11 cellular contexts compared by ENCODE assay signal in the genomic region with DNA sequence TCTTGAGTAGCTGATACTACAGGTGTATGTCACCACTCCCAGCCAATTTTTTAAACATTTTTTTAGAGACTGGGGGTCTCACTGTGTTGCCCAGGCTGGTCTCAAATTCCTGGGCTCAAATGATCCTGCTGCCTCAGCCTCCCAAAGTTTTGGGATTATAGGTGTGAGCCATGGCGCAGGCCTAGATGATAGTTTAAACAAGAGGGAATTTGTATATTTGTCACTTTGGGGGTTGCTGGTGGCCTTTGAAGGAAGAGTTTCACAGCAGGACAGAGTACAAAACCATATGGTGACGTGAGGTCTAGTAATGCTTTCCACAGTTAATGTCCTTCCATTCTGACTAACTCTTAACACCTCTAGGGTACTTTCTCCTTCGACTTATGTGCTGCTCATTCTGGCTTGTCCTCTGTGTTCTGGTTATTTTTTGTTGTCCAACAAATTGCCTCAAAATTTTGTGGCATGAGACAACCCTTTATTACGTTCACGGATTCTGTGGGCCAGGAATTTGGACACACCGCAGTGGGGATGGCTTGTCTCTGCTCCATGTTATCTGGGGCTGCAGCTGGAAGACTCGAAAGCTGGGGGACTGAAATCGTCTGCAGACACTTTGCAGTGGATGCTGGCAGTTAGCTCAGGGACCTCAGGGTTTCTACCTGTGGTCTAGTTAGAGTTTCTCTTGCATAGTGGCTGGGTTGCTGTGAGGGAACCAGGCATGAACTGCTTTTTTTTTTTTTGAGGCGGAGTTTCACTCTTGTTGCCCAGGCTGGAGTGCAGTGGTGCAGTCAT. TPM values are rescaled to one million over a fixed set of nuclear protein-coding genes. Genes with fewer than 3 reads are reported as not detected.
A peak's percentile ranks its signal among the peaks of the same experiment; 100 is the strongest.
DNase-seq lines count a peak whose midpoint lies in the region; ATAC-seq and TF ChIP-seq lines count a peak whose summit lies in the region.
"Had no signal": no experiment of that assay in that cellular context is flagged by ENCODE, and none has a peak within 500 bp of the region (broad histone marks: within the 10 kb centered on the region; RNA-seq: fewer than 3 reads in every experiment).

No MANE protein-coding gene starts in this region.

- peak; percentile 63 for DNase-seq in GM10266 (ENCODE audit: extremely low spot score)
- DNase-seq in activated T-helper 2 cell treated with anti-CD3 and anti-CD28 coated beads, Interferon-gamma antibody, Interleukin-2, Interleukin-4, amounts not matched to agents 10 μg/mL and 5 μg/mL and 100 μg/mL, durations not matched to agents 14 hours and 24 hours and 36 hours (ENCODE audit: low spot score): no peak
- no peak for DNase-seq in dorsolateral prefrontal cortex
- no peak for DNase-seq in central memory CD4-positive, alpha-beta T cell
- DNase-seq in LoVo (ENCODE audit: low spot score): no peak
- DNase-seq: cerebellar nuclear complex, upper lobe of right lung had no signal

- peaks cover 0 to 34% (median 23%) of the 10 kb centered on the region in 3 donors for H3K4me1 ChIP-seq in gastroesophageal sphincter

- H3K27ac Mint-ChIP-seq in activated T-helper 2 cell treated with anti-CD3 and anti-CD28 coated beads, Interferon-gamma antibody, Interleukin-2, Interleukin-4, amounts not matched to agents 10 μg/mL and 5 μg/mL and 100 μg/mL, durations not matched to agents 14 hours and 24 hours and 36 hours: peak overlapping the region; percentile 90

- H3K9me3 Mint-ChIP-seq in activated T-helper 2 cell treated with anti-CD3 and anti-CD28 coated beads, Interferon-gamma antibody, Interleukin-2, Interleukin-4, amounts not matched to agents 10 μg/mL and 5 μg/mL and 100 μg/mL, durations not matched to agents 14 hours and 24 hours and 36 hours: no peaks in the 10 kb centered on the region

- H3K36me3 Mint-ChIP-seq in activated T-helper 2 cell treated with anti-CD3 and anti-CD28 coated beads, Interferon-gamma antibody, Interleukin-2, Interleukin-4, amounts not matched to agents 10 μg/mL and 5 μg/mL and 100 μg/mL, durations not matched to agents 14 hours and 24 hours and 36 hours (ENCODE audit: low read depth): peaks cover 3% of the 10 kb centered on the region

- H3K4me1 Mint-ChIP-seq in activated T-helper 2 cell treated with anti-CD3 and anti-CD28 coated beads, Interferon-gamma antibody, Interleukin-2, Interleukin-4, amounts not matched to agents 10 μg/mL and 5 μg/mL and 100 μg/mL, durations not matched to agents 14 hours and 24 hours and 36 hours (ENCODE audit: low read depth): peaks cover 67% of the 10 kb centered on the region

- WGBS in gastroesophageal sphincter (ENCODE audit: low coverage in 1 of 2), 2 donors: 87% methylated on average over 6 of the region's 9 CpGs; no CpG with 5 or more reads in 1 of the 2 donors

- no peak for TF ChIP-seq POLR2A in gastroesophageal sphincter (IDR thresholded peaks at IDR 0.05)

- TF ChIP-seq CTCF in GM10266 (IDR thresholded peaks at IDR 0.05; ENCODE audit: control insufficient read depth, insufficient read depth, low read depth, missing control alignments): no peak
- TF ChIP-seq CTCF in gastroesophageal sphincter (IDR thresholded peaks at IDR 0.05): no peak
- no peak for TF ChIP-seq CTCF in dorsolateral prefrontal cortex (IDR thresholded peaks at IDR 0.05 in 54 of 56, conservative IDR thresholded peaks at IDR 0.05 in 2 of 56; ENCODE audit: low read depth in 1 of 56, partially characterized antibody in 56 of 56)

- H3K27me3 Mint-ChIP-seq in activated T-helper 2 cell treated with anti-CD3 and anti-CD28 coated beads, Interferon-gamma antibody, Interleukin-2, Interleukin-4, amounts not matched to agents 10 μg/mL and 5 μg/mL and 100 μg/mL, durations not matched to agents 14 hours and 24 hours and 36 hours (ENCODE audit: low read depth): no peaks in the 10 kb centered on the region

- no peaks in the 10 kb centered on the region for H3K36me3 ChIP-seq in gastroesophageal sphincter
- H3K36me3 ChIP-seq: upper lobe of right lung had no signal

- H3K9me3 ChIP-seq in gastroesophageal sphincter: no peaks in the 10 kb centered on the region
- H3K9me3 ChIP-seq: upper lobe of right lung had no signal

- ATAC-seq in GM19351 (IDR thresholded peaks at IDR 0.05; ENCODE audit: unreplicated experiment) (peak; percentile 78), HG03097 (IDR thresholded peaks at IDR 0.05; ENCODE audit: low FRiP score, unreplicated experiment) (peak; percentile 52), gastroesophageal sphincter (no peak)
- ATAC-seq: activated CD4-positive, CD25-positive, alpha-beta regulatory T cell treated with anti-CD3 and anti-CD28 coated beads, Interleukin-2, amount 50 U/mL, for 24 hours; upper lobe of right lung had no signal

- TF ChIP-seq EP300 in gastroesophageal sphincter (IDR thresholded peaks at IDR 0.05): no peak

- H3K27me3 ChIP-seq in gastroesophageal sphincter: no peaks in the 10 kb centered on the region
- H3K27me3 ChIP-seq in dorsolateral prefrontal cortex: no peaks in the 10 kb centered on the region
- H3K27me3 ChIP-seq: upper lobe of right lung had no signal

- intact Hi-C loops in activated T-helper 2 cell treated with anti-CD3 and anti-CD28 coated beads, Interferon-gamma antibody, Interleukin-2, Interleukin-4, amounts not matched to agents 10 μg/mL and 5 μg/mL and 100 μg/mL, durations not matched to agents 14 hours and 24 hours and 36 hours (cut with micrococcal nuclease): no loop called here
- intact Hi-C loops in dorsolateral prefrontal cortex (cut with DNase I): no loop called here

- H3K27ac ChIP-seq in gastroesophageal sphincter: no peak overlapping the region
- no peak overlapping the region for H3K27ac ChIP-seq in dorsolateral prefrontal cortex
- H3K27ac ChIP-seq: upper lobe of right lung had no signal

- H3K4me3 ChIP-seq in gastroesophageal sphincter (no peak overlapping the region), dorsolateral prefrontal cortex (no peak overlapping the region)
- H3K4me3 ChIP-seq: upper lobe of right lung had no signal

- H3K4me3 Mint-ChIP-seq in activated T-helper 2 cell treated with anti-CD3 and anti-CD28 coated beads, Interferon-gamma antibody, Interleukin-2, Interleukin-4, amounts not matched to agents 10 μg/mL and 5 μg/mL and 100 μg/mL, durations not matched to agents 14 hours and 24 hours and 36 hours (ENCODE audit: low read depth): no peak overlapping the region

RNA-seq across cellular contexts. Expression of gene IER3, which starts 23.0 kb away (rescaled TPM):
- total RNA-seq in activated T-helper 2 cell treated with anti-CD3 and anti-CD28 coated beads, Interferon-gamma antibody, Interleukin-2, Interleukin-4, amounts not matched to agents 10 μg/mL and 5 μg/mL and 100 μg/mL, durations not matched to agents 14 hours and 24 hours and 36 hours: 185 and 190 TPM in 2 replicates
- total RNA-seq in gastroesophageal sphincter (10 to 100 TPM in 3 of 4 donors, 1 to 10 TPM in 1; 5.6 to 31.9 (median 11.3) TPM), dorsolateral prefrontal cortex (10 to 100 TPM in 27 of 120 experiments, 1 to 10 TPM in 93; 2.1 to 35.8 (median 6.7) TPM)

RNA-seq across cellular contexts. Expression of gene FLOT1, which starts 24.9 kb away (rescaled TPM):
- total RNA-seq in activated T-helper 2 cell treated with anti-CD3 and anti-CD28 coated beads, Interferon-gamma antibody, Interleukin-2, Interleukin-4, amounts not matched to agents 10 μg/mL and 5 μg/mL and 100 μg/mL, durations not matched to agents 14 hours and 24 hours and 36 hours: 201 and 214 TPM in 2 replicates
- total RNA-seq in gastroesophageal sphincter: 100 to 1,000 TPM; 104 to 191 (median 152) TPM
- 100 to 1,000 TPM; 130 to 270 (median 200) TPM for total RNA-seq in dorsolateral prefrontal cortex

RNA-seq across cellular contexts. Expression of gene TUBB, which starts 47.2 kb away (rescaled TPM):
- total RNA-seq in activated T-helper 2 cell treated with anti-CD3 and anti-CD28 coated beads, Interferon-gamma antibody, Interleukin-2, Interleukin-4, amounts not matched to agents 10 μg/mL and 5 μg/mL and 100 μg/mL, durations not matched to agents 14 hours and 24 hours and 36 hours: 1,115 and 1,128 TPM in 2 replicates
- 100 to 1,000 TPM; 184 to 351 (median 236) TPM for total RNA-seq in gastroesophageal sphincter
- 100 to 1,000 TPM; 113 to 326 (median 218) TPM for total RNA-seq in dorsolateral prefrontal cortex

RNA-seq across cellular contexts. Expression of gene MDC1, which starts 50.3 kb away (rescaled TPM):
- total RNA-seq in activated T-helper 2 cell treated with anti-CD3 and anti-CD28 coated beads, Interferon-gamma antibody, Interleukin-2, Interleukin-4, amounts not matched to agents 10 μg/mL and 5 μg/mL and 100 μg/mL, durations not matched to agents 14 hours and 24 hours and 36 hours: 88.3 and 96.6 TPM in 2 replicates
- 10 to 100 TPM in 3 of 4 donors, 1 to 10 TPM in 1; 9.8 to 16.7 (median 13.1) TPM for total RNA-seq in gastroesophageal sphincter
- total RNA-seq in dorsolateral prefrontal cortex: 10 to 100 TPM; 25.7 to 64.4 (median 40.3) TPM
